Comparison of ENCODE assay signal across 1 cellular context in the genomic region with DNA sequence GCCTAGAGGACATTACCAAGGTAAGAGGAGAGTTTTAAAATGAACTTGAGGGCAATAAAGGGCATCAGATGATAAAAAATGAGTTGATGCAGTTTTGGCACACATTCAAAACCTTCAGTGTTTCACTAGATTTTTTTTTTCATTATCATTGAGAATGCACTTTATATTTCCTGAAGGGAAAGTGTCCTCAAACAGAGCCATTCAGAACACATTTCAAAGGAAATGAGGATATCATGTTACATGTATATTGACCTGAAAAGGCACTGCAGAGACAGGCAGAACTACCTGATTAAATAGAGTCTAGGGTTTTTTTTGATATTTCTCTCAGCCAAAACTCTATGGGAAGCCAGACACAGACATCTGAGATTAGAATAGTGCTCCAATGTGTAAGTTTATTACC.
TF ChIP-seq lines count a peak whose summit lies in the region.

No MANE protein-coding gene starts in this region.

TF ChIP-seq in GM23338, 12 proteins besides CTCF, POLR2A, EP300 and RAD21 (continued from another document):
- TF ChIP-seq, protein P1, sequence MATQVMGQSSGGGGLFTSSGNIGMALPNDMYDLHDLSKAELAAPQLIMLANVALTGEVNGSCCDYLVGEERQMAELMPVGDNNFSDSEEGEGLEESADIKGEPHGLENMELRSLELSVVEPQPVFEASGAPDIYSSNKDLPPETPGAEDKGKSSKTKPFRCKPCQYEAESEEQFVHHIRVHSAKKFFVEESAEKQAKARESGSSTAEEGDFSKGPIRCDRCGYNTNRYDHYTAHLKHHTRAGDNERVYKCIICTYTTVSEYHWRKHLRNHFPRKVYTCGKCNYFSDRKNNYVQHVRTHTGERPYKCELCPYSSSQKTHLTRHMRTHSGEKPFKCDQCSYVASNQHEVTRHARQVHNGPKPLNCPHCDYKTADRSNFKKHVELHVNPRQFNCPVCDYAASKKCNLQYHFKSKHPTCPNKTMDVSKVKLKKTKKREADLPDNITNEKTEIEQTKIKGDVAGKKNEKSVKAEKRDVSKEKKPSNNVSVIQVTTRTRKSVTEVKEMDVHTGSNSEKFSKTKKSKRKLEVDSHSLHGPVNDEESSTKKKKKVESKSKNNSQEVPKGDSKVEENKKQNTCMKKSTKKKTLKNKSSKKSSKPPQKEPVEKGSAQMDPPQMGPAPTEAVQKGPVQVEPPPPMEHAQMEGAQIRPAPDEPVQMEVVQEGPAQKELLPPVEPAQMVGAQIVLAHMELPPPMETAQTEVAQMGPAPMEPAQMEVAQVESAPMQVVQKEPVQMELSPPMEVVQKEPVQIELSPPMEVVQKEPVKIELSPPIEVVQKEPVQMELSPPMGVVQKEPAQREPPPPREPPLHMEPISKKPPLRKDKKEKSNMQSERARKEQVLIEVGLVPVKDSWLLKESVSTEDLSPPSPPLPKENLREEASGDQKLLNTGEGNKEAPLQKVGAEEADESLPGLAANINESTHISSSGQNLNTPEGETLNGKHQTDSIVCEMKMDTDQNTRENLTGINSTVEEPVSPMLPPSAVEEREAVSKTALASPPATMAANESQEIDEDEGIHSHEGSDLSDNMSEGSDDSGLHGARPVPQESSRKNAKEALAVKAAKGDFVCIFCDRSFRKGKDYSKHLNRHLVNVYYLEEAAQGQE (IDR thresholded peaks at IDR 0.05; ENCODE audit: unreplicated experiment), result no peak
- TF ChIP-seq JUNB (IDR thresholded peaks at IDR 0.05; ENCODE audit: unreplicated experiment), result no peak
